ENCODE assay signal across 13 cellular contexts in the genomic region with DNA sequence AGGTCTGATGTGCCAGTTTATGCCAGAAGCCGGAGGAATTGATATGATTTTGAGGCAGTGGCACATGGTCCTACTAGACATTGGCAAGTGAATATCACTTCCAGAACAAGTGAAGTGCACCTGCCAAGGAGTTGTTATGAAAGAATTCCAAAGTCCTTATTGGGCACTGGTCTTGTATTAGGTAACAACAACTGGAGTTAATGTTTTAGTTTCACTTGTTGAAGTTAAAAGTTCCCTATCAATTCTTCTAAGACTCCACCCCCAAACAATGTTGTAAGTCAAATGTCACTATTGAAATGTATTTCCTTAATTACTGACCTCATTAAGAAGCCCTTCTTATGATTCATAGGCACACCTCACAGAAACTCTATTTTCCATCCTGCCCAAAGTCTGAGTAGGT. TPM values are rescaled to one million over a fixed set of nuclear protein-coding genes. Genes with fewer than 3 reads are reported as not detected.
DNase-seq lines count a peak whose midpoint lies in the region; ATAC-seq and TF ChIP-seq lines count a peak whose summit lies in the region.
"Had no signal": no experiment of that assay in that cellular context is flagged by ENCODE, and none has a peak within 500 bp of the region (broad histone marks: within the 10 kb centered on the region; RNA-seq: fewer than 3 reads in every experiment).

No MANE protein-coding gene starts in this region.

- no peak for ATAC-seq in activated T-helper 17 cell treated with anti-CD3 and anti-CD28 coated beads, Interleukin-2, amount 50 U/mL, for 72 hours (replicated peaks)
- ATAC-seq in left lobe of liver: peak; percentile 33

- H3K4me3 ChIP-seq in breast epithelium: peak overlapping the region in 1 of 3 donors; percentile 14
- peak overlapping the region in 1 of 5 donors; percentile 32 for H3K4me3 ChIP-seq in subcutaneous abdominal adipose tissue (ENCODE audit: low read depth in 1 of 5, low read length in 5 of 5)
- H3K4me3 ChIP-seq: testis had no signal

- H3K27ac ChIP-seq in breast epithelium: peak overlapping the region in 1 of 2 donors; percentile 15
- peak overlapping the region; percentile 32 for H3K27ac ChIP-seq in subcutaneous abdominal adipose tissue (ENCODE audit: low read depth, low read length)
- H3K27ac ChIP-seq: testis had no signal

- H3K9me3 Mint-ChIP-seq in MCF 10A (ENCODE audit: unreplicated experiment): no peaks in the 10 kb centered on the region
- no peaks in the 10 kb centered on the region for H3K9me3 Mint-ChIP-seq in activated T-helper 17 cell treated with anti-CD3 and anti-CD28 coated beads, Interleukin-2, amount 50 U/mL, for 72 hours

- H3K27me3 Mint-ChIP-seq in MCF 10A (ENCODE audit: insufficient read depth, unreplicated experiment): no peaks in the 10 kb centered on the region
- no peaks in the 10 kb centered on the region for H3K27me3 Mint-ChIP-seq in activated T-helper 17 cell treated with anti-CD3 and anti-CD28 coated beads, Interleukin-2, amount 50 U/mL, for 72 hours

- no TSS peak for BruUV-seq in MCF 10A (replicated peaks; lab: Mats Ljungman, UMichigan)

- CTCF ChIA-PET in MCF 10A (lab: Yijun Ruan, JAX): interaction anchor here (0.7 kb wide), 1 partner anchor 159 kb away, joined by 3 read pairs; no protein-coding TSS in a partner anchor
- CTCF ChIA-PET in HEK293T (lab: Yijun Ruan, JAX): no interaction called here

- peaks cover 27% of the 10 kb centered on the region for H3K4me1 Mint-ChIP-seq in MCF 10A (ENCODE audit: insufficient read depth, unreplicated experiment)
- peaks cover 25% of the 10 kb centered on the region for H3K4me1 Mint-ChIP-seq in activated T-helper 17 cell treated with anti-CD3 and anti-CD28 coated beads, Interleukin-2, amount 50 U/mL, for 72 hours

- H3K9me3 ChIP-seq in breast epithelium (no peaks in the 10 kb centered on the region), subcutaneous abdominal adipose tissue (ENCODE audit: control insufficient read depth in 5 of 5, low read length in 5 of 5) (no peaks in the 10 kb centered on the region)
- H3K9me3 ChIP-seq: testis had no signal

- peak overlapping the region; percentile 95 for H3K4me3 Mint-ChIP-seq in MCF 10A (ENCODE audit: unreplicated experiment)
- H3K4me3 Mint-ChIP-seq in activated T-helper 17 cell treated with anti-CD3 and anti-CD28 coated beads, Interleukin-2, amount 50 U/mL, for 72 hours: peak overlapping the region; percentile 100

- intact Hi-C loops in MCF 10A (cut with micrococcal nuclease): loop anchor here (5.0 to 10.0 kb wide), 4 partner anchors 48 to 563 kb away; no protein-coding TSS in a partner anchor
- intact Hi-C loops in breast epithelium (cut with DNase I; ENCODE audit: low total_unique reads): loop anchor here (10.0 kb wide), 1 partner anchor 325 kb away; a partner anchor contains a TSS

- DNase-seq in MCF 10A (ENCODE audit: unreplicated experiment): peak; percentile 56
- no peak for DNase-seq in breast epithelium (ENCODE audit: low spot score in 2 of 2)
- DNase-seq in left lobe of liver (ENCODE audit: low spot score): no peak
- no peak for DNase-seq in DMS79 treated with DMSO at 0.1 percent for 48 hours (lab: John Stamatoyannopoulos, UW)
- DNase-seq in HEK293T (ENCODE audit: extremely low spot score): no peak
- DNase-seq in mesenteric fat pad (ENCODE audit: low spot score): no peak
- DNase-seq: activated CD4-positive, alpha-beta T cell treated with anti-CD3 and anti-CD28 coated beads for 48 hours; amygdala; NCI-H1092; stimulated activated CD4-positive, alpha-beta T cell treated with anti-CD3 and anti-CD28 coated beads, Interleukin-2, amount 100 ng/mL, for 48 hours; testis had no signal

- TF ChIP-seq CTCF in MCF 10A (IDR thresholded peaks at IDR 0.05; ENCODE audit: unreplicated experiment): no peak
- no peak for TF ChIP-seq CTCF in breast epithelium (IDR thresholded peaks at IDR 0.05)

- H3K36me3 Mint-ChIP-seq in MCF 10A (ENCODE audit: insufficient read depth, unreplicated experiment): peaks cover 13% of the 10 kb centered on the region
- peaks cover 60% of the 10 kb centered on the region for H3K36me3 Mint-ChIP-seq in activated T-helper 17 cell treated with anti-CD3 and anti-CD28 coated beads, Interleukin-2, amount 50 U/mL, for 72 hours (ENCODE audit: low read depth)

- no peak overlapping the region for H3K9ac ChIP-seq in subcutaneous abdominal adipose tissue (ENCODE audit: low read length in 5 of 5)

- no peak overlapping the region for H3K27ac Mint-ChIP-seq in MCF 10A (ENCODE audit: low read depth, unreplicated experiment)
- no peak overlapping the region for H3K27ac Mint-ChIP-seq in activated T-helper 17 cell treated with anti-CD3 and anti-CD28 coated beads, Interleukin-2, amount 50 U/mL, for 72 hours

- H3K27me3 ChIP-seq in breast epithelium (no peaks in the 10 kb centered on the region), subcutaneous abdominal adipose tissue (ENCODE audit: control insufficient read depth in 5 of 5, insufficient read depth in 4 of 5, low read length in 5 of 5) (no peaks in the 10 kb centered on the region)
- H3K27me3 ChIP-seq: testis had no signal

- no peak for TF ChIP-seq POLR2A in breast epithelium (IDR thresholded peaks at IDR 0.05)

- POLR2A ChIA-PET in MCF 10A (lab: Yijun Ruan, JAX) (interaction anchor here (1.0 kb wide), 1 partner anchor 66 kb away, joined by 4 read pairs; no protein-coding TSS in a partner anchor), HEK293T (lab: Yijun Ruan, JAX) (no interaction called here)

- H3K36me3 ChIP-seq in breast epithelium (no peaks in the 10 kb centered on the region), subcutaneous abdominal adipose tissue (ENCODE audit: control insufficient read depth in 5 of 5, insufficient read depth in 5 of 5, low read length in 5 of 5) (no peaks in the 10 kb centered on the region)

- H3K4me1 ChIP-seq in breast epithelium: peaks cover 0 to 7% of the 10 kb centered on the region in 2 donors
- peaks cover 0 to 37% (median 35%) of the 10 kb centered on the region in 5 donors for H3K4me1 ChIP-seq in subcutaneous abdominal adipose tissue (ENCODE audit: control insufficient read depth in 5 of 5, insufficient read depth in 5 of 5, low read length in 5 of 5)
- H3K4me1 ChIP-seq: testis had no signal

TF ChIP-seq in HEK293T, 16 proteins besides CTCF, POLR2A, EP300 and RAD21:
- TF ChIP-seq ARNT (IDR thresholded peaks at IDR 0.05) (no peak), SUZ12 (IDR thresholded peaks at IDR 0.05) (no peak), ELF4 (IDR thresholded peaks at IDR 0.05) (no peak), CTBP1 (IDR thresholded peaks at IDR 0.05; ENCODE audit: borderline replicate concordance) (no peak)

RNA-seq across cellular contexts. Expression of a gene that starts 3.1 kb away (rescaled TPM):
- total RNA-seq in MCF 10A (2022): 20.5 and 20.9 TPM in 2 replicates
- total RNA-seq in breast epithelium: 10 to 100 TPM; 23.2 to 37.3 (median 29.8) TPM
- total RNA-seq in activated T-helper 17 cell treated with anti-CD3 and anti-CD28 coated beads, Interleukin-2, amount 50 U/mL, for 72 hours: 10 to 100 TPM; 41.8 to 87.4 TPM
- 6.3 TPM for total RNA-seq in left lobe of liver
- total RNA-seq in mesenteric fat pad: 23.9 TPM
